ENCODE assay signal across 17 cellular contexts in the genomic region with DNA sequence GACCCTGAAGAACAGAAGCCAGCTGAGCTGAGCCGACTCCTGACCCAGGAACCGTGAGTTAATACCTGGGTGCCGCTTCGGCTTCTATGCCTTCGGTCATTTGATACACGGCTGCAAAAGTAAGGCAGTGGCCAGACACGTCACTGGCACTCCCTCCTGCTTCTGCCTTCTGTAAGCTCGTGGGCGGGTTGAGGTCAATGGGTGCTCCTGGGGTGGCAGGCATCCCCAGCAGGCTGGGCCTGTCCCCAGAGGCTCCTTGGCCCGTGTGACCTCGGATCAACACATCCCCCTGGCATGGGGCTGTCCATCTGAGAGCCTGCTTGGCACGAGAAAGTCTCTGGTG.
"Had no signal": no experiment of that assay in that cellular context is flagged by ENCODE, and none has a peak within 500 bp of the region (broad histone marks: within the 10 kb centered on the region; RNA-seq: fewer than 3 reads in every experiment).

No MANE protein-coding gene starts in this region.

- H3K4me3 ChIP-seq: esophagus muscularis mucosa, gastrocnemius medialis, left ventricle myocardium inferior, lung, stomach, thoracic aorta, transverse colon had no signal

- H3K36me3 ChIP-seq: gastrocnemius medialis, left ventricle myocardium inferior, neutrophil, stomach, thoracic aorta, transverse colon had no signal

- H3K27ac Mint-ChIP-seq: effector memory CD8-positive, alpha-beta T cell; immature natural killer cell; naive thymus-derived CD4-positive, alpha-beta T cell; nephron progenitor cell had no signal

- H3K9me3 Mint-ChIP-seq: effector memory CD8-positive, alpha-beta T cell; immature natural killer cell; nephron progenitor cell had no signal

- DNase-seq: effector memory CD8-positive, alpha-beta T cell; gastrocnemius medialis; immature natural killer cell; left ventricle myocardium inferior; mesendoderm; naive thymus-derived CD4-positive, alpha-beta T cell; nephron progenitor cell; small intestine; stimulated activated CD4-positive, alpha-beta T cell treated with anti-CD3 and anti-CD28 coated beads, Interleukin-12 subunit alpha, Interleukin-12 subunit beta, amount 100 ng/mL, for 4 hours; stimulated activated naive CD4-positive, alpha-beta T cell; stomach; transverse colon had no signal

- H3K36me3 Mint-ChIP-seq: immature natural killer cell had no signal

- H3K4me1 Mint-ChIP-seq: immature natural killer cell; naive thymus-derived CD4-positive, alpha-beta T cell had no signal

- H3K4me3 Mint-ChIP-seq: effector memory CD8-positive, alpha-beta T cell; immature natural killer cell; naive thymus-derived CD4-positive, alpha-beta T cell; nephron progenitor cell had no signal

- H3K27ac ChIP-seq: epithelial cell of prostate, gastrocnemius medialis, left ventricle myocardium inferior, neutrophil, stomach, thoracic aorta, transverse colon had no signal

- H3K27me3 ChIP-seq: transverse colon had no signal
